ENCODE assay signal across 8 cellular contexts in genomic region chr17:45307290-45308015, GRCh38. TPM values are rescaled to one million over a fixed set of nuclear protein-coding genes. Genes with fewer than 3 reads are reported as not detected.
DNase-seq lines count a peak whose midpoint lies in the region; ATAC-seq and TF ChIP-seq lines count a peak whose summit lies in the region.

No MANE protein-coding gene starts in this region.

- no peak overlapping the region for H3K4me3 Mint-ChIP-seq in Calu3 (ENCODE audit: low read depth, unreplicated experiment)
- H3K4me3 Mint-ChIP-seq in T-cell: peak overlapping the region; percentile 39 to 53 (median 45)
- H3K4me3 Mint-ChIP-seq in dendritic cell treated with granulocyte-macrophage colony-stimulating factor and Interleukin-4, amounts not matched to agents 40 ng/mL and 50 ng/mL, for 4 days: peak overlapping the region; percentile 53
- peak overlapping the region; percentile 67 to 95 (median 86) for H3K4me3 Mint-ChIP-seq in naive B cell

- ATAC-seq in HG02642 (IDR thresholded peaks at IDR 0.05; ENCODE audit: poor library complexity, unreplicated experiment) (peak; percentile 29), T-cell (replicated peaks in 1 of 4) (peak; percentile 43 to 62 (median 44)), naive B cell (ENCODE audit: low read depth in 2 of 2) (peak; percentile 78 to 83), GM21717 (IDR thresholded peaks at IDR 0.05; ENCODE audit: unreplicated experiment) (no peak), HG03457 (IDR thresholded peaks at IDR 0.05; ENCODE audit: unreplicated experiment) (no peak)

- no TSS peak for BruUV-seq in Calu3 (replicated peaks; lab: Mats Ljungman, UMichigan)

- H3K9me3 Mint-ChIP-seq in Calu3 (ENCODE audit: low read depth, unreplicated experiment): no peaks in the 10 kb centered on the region
- no peaks in the 10 kb centered on the region for H3K9me3 Mint-ChIP-seq in T-cell
- H3K9me3 Mint-ChIP-seq in dendritic cell treated with granulocyte-macrophage colony-stimulating factor and Interleukin-4, amounts not matched to agents 40 ng/mL and 50 ng/mL, for 4 days: no peaks in the 10 kb centered on the region
- H3K9me3 Mint-ChIP-seq in naive B cell: no peaks in the 10 kb centered on the region

- TF ChIP-seq CTCF in Calu3 (IDR thresholded peaks at IDR 0.05; ENCODE audit: unreplicated experiment): no peak

- H3K4me1 Mint-ChIP-seq in Calu3 (ENCODE audit: low read depth, unreplicated experiment): peaks cover 87% of the 10 kb centered on the region
- H3K4me1 Mint-ChIP-seq in T-cell: peaks cover 74 to 83% (median 82%) of the 10 kb centered on the region in 3 donors
- peaks cover 84% of the 10 kb centered on the region for H3K4me1 Mint-ChIP-seq in dendritic cell treated with granulocyte-macrophage colony-stimulating factor and Interleukin-4, amounts not matched to agents 40 ng/mL and 50 ng/mL, for 4 days (ENCODE audit: low read depth)
- H3K4me1 Mint-ChIP-seq in naive B cell: peaks cover 58 to 89% (median 74%) of the 10 kb centered on the region in 3 donors

- H3K27me3 Mint-ChIP-seq in Calu3 (ENCODE audit: unreplicated experiment) (no peaks in the 10 kb centered on the region), T-cell (no peaks in the 10 kb centered on the region), naive B cell (no peaks in the 10 kb centered on the region)
- H3K27me3 Mint-ChIP-seq in dendritic cell treated with granulocyte-macrophage colony-stimulating factor and Interleukin-4, amounts not matched to agents 40 ng/mL and 50 ng/mL, for 4 days: no peaks in the 10 kb centered on the region

- H3K36me3 Mint-ChIP-seq in Calu3 (ENCODE audit: insufficient read depth, unreplicated experiment): peaks cover 58% of the 10 kb centered on the region
- peaks cover 18% of the 10 kb centered on the region for H3K36me3 Mint-ChIP-seq in T-cell
- peaks cover 73% of the 10 kb centered on the region for H3K36me3 Mint-ChIP-seq in dendritic cell treated with granulocyte-macrophage colony-stimulating factor and Interleukin-4, amounts not matched to agents 40 ng/mL and 50 ng/mL, for 4 days (ENCODE audit: low read depth)
- H3K36me3 Mint-ChIP-seq in naive B cell: peaks cover 0 to 5% of the 10 kb centered on the region in 2 donors

- H3K27ac Mint-ChIP-seq in Calu3 (ENCODE audit: unreplicated experiment) (peak overlapping the region; percentile 68), T-cell (peak overlapping the region; percentile 89 to 91), naive B cell (peak overlapping the region; percentile 92 to 98 (median 97))
- peak overlapping the region; percentile 96 for H3K27ac Mint-ChIP-seq in dendritic cell treated with granulocyte-macrophage colony-stimulating factor and Interleukin-4, amounts not matched to agents 40 ng/mL and 50 ng/mL, for 4 days

- POLR2A ChIA-PET in T-cell (lab: Charles Lee): no interaction called here

- CTCF ChIA-PET in Calu3 (lab: Charles Lee) (interaction anchor here (1.4 kb wide), 1 partner anchor 9 kb away, joined by 6 read pairs; the partner anchor contains the start of gene MAP3K14), T-cell (lab: Charles Lee) (interaction anchor here in 1 of 2 donors (1.3 kb wide), 1 partner anchor 10 kb away, joined by 4 read pairs; the partner anchor contains the start of gene MAP3K14)

- DNase-seq in Calu3: no peak
- peak in 12 of 34 experiments; percentile 22 to 55 (median 30) for DNase-seq in T-cell
- peak; percentile 74 for DNase-seq in naive B cell
- no peak for DNase-seq in islet precursor cell

- intact Hi-C loops in Calu3 (cut with micrococcal nuclease; ENCODE audit: unreplicated experiment): no loop called here
- intact Hi-C loops in dendritic cell treated with granulocyte-macrophage colony-stimulating factor and Interleukin-4, amounts not matched to agents 40 ng/mL and 50 ng/mL, for 4 days (cut with micrococcal nuclease): loop anchor here (2.0 kb wide), 1 partner anchor 15 kb away; no protein-coding TSS in a partner anchor

RNA-seq across cellular contexts. Expression of gene MAP3K14, which starts 9.4 kb away (rescaled TPM):
- total RNA-seq in Calu3 (2022) (26.7 and 33.2 TPM in 2 replicates), T-cell (10 to 100 TPM; 34.4 to 49.8 (median 42.8) TPM)
- polyA plus RNA-seq in naive B cell (ENCODE audit: low read depth in 6 of 6): 10 to 100 TPM; 13.3 to 38.9 (median 19.1) TPM

RNA-seq across cellular contexts. Expression of gene SPATA32, which starts 45.6 kb away (rescaled TPM):
- total RNA-seq in Calu3 (2022) (0.85 and 0.88 TPM in 2 replicates), T-cell (under 1 TPM in 4 of 5 donors, not detected in 1; 0.37 to 0.55 (median 0.42) TPM)
- 1 to 10 TPM in 1 of 6 donors, under 1 TPM in 4, not detected in 1; 0.16 to 4.6 (median 0.31) TPM for polyA plus RNA-seq in naive B cell (ENCODE audit: low read depth in 6 of 6)

Comparison
In these comparisons a context has a peak if more than half of its experiments do, and no peak if none do; other contexts are left out.
1. ATAC-seq: peak in HG02642 (single experiment), T-cell (4 of 4) and naive B cell (2 of 2); none in GM21717 (single experiment) and HG03457 (single experiment).
2. Peak in every context shown above with its lines, with median percentiles within 50 percentile points of each other: H3K27ac Mint-ChIP-seq.